Comparison of ENCODE assay signal across 8 cellular contexts in genomic region chr2:26562811-26563645, GRCh38.
DNase-seq lines count a peak whose midpoint lies in the region; ATAC-seq and TF ChIP-seq lines count a peak whose summit lies in the region.

No MANE protein-coding gene starts in this region.

- no TSS peak for BruUV-seq in Calu3 (replicated peaks; lab: Mats Ljungman, UMichigan)
- BruUV-seq in A673 (replicated peaks; lab: Mats Ljungman, UMichigan), result no TSS peak

- H3K4me1 ChIP-seq in A673 (ENCODE audit: insufficient read depth, low read length, poor library complexity, severe bottlenecking), result no peaks in the 10 kb centered on the region

- ATAC-seq in HG02759 (IDR thresholded peaks at IDR 0.05; ENCODE audit: unreplicated experiment), result no peak
- ATAC-seq in HG02981 (IDR thresholded peaks at IDR 0.05; ENCODE audit: unreplicated experiment), result no peak

- intact Hi-C loops in Calu3 (cut with micrococcal nuclease; ENCODE audit: unreplicated experiment), result no loop called here
- intact Hi-C loops in A673 (cut with micrococcal nuclease; ENCODE audit: unreplicated experiment), result no loop called here

- H3K27ac ChIP-seq in A673 (ENCODE audit: low read depth, low read length, poor library complexity, severe bottlenecking), result no peak overlapping the region

- peaks cover 15% of the 10 kb centered on the region for H3K36me3 Mint-ChIP-seq in Calu3 (ENCODE audit: insufficient read depth, unreplicated experiment)
- H3K36me3 Mint-ChIP-seq in osteocyte (ENCODE audit: unreplicated experiment), result no peaks in the 10 kb centered on the region
- no peaks in the 10 kb centered on the region for H3K36me3 Mint-ChIP-seq in HFFc6 (ENCODE audit: low read depth)

- H3K36me3 ChIP-seq in A673 (ENCODE audit: insufficient read depth, low read length, poor library complexity, severe bottlenecking), result no peaks in the 10 kb centered on the region

- H3K4me1 Mint-ChIP-seq in Calu3 (ENCODE audit: low read depth, unreplicated experiment) (peaks cover 17% of the 10 kb centered on the region), osteocyte (ENCODE audit: unreplicated experiment) (no peaks in the 10 kb centered on the region), HFFc6 (ENCODE audit: low read depth) (no peaks in the 10 kb centered on the region)

- no peak overlapping the region for H3K4me3 ChIP-seq in A673 (ENCODE audit: low read depth, low read length, poor library complexity, severe bottlenecking)

- H3K27me3 ChIP-seq in A673 (replicated peaks; ENCODE audit: insufficient read depth, low read depth, low read length, poor library complexity), result peaks cover 43% of the 10 kb centered on the region

- H3K4me3 Mint-ChIP-seq in Calu3 (ENCODE audit: low read depth, unreplicated experiment) (peak overlapping the region; percentile 83), osteocyte (ENCODE audit: unreplicated experiment) (no peak overlapping the region), HFFc6 (no peak overlapping the region)

- H3K27ac Mint-ChIP-seq in Calu3 (ENCODE audit: unreplicated experiment) (peak overlapping the region; percentile 86), osteocyte (ENCODE audit: unreplicated experiment) (no peak overlapping the region), HFFc6 (no peak overlapping the region)

- TF ChIP-seq CTCF in Calu3 (IDR thresholded peaks at IDR 0.05; ENCODE audit: unreplicated experiment) (no peak), osteocyte (IDR thresholded peaks at IDR 0.05) (no peak), HFFc6 (IDR thresholded peaks at IDR 0.05) (no peak), A673 (conservative IDR thresholded peaks at IDR 0.05; ENCODE audit: low read depth, low read length) (no peak)

- POLR2A ChIA-PET in A673 (lab: Charles Lee; ENCODE audit: low non-redundant PET), result no interaction called here

- H3K27me3 Mint-ChIP-seq in Calu3 (ENCODE audit: unreplicated experiment) (peaks cover 25% of the 10 kb centered on the region), osteocyte (ENCODE audit: unreplicated experiment) (peaks cover 69% of the 10 kb centered on the region), HFFc6 (ENCODE audit: insufficient read depth) (peaks cover 76% of the 10 kb centered on the region)

- H3K9me3 Mint-ChIP-seq in Calu3 (ENCODE audit: low read depth, unreplicated experiment) (no peaks in the 10 kb centered on the region), osteocyte (ENCODE audit: unreplicated experiment) (no peaks in the 10 kb centered on the region), HFFc6 (no peaks in the 10 kb centered on the region)

- no peaks in the 10 kb centered on the region for H3K9me3 ChIP-seq in A673 (ENCODE audit: low read depth, low read length, poor library complexity, severe bottlenecking)

- CTCF ChIA-PET in Calu3 (lab: Charles Lee) (interaction anchor here (0.5 to 2.2 kb wide), 3 partner anchors 14 to 88 kb away, joined by 3 to 13 read pairs (median 7); no protein-coding TSS in a partner anchor), A673 (lab: Charles Lee) (no interaction called here)

- peak; percentile 76 for DNase-seq in Calu3
- peak; percentile 50 for DNase-seq in NCI-H226
- peak; percentile 10 for DNase-seq in fibroblast of peridontal ligament (ENCODE audit: extremely low read depth)
- peak; percentile 83 for DNase-seq in osteocyte (ENCODE audit: extremely low spot score, unreplicated experiment)
- DNase-seq in HFFc6, result no peak
- DNase-seq in A673 (ENCODE audit: low spot score), result no peak

Comparison
In these comparisons a context has a peak if more than half of its experiments do, and no peak if none do; other contexts are left out.
1. DNase-seq: peak in Calu3 (single experiment), NCI-H226 (single experiment), fibroblast of peridontal ligament (single experiment) and osteocyte (single experiment); none in HFFc6 (single experiment) and A673 (single experiment).